In the genomic region with DNA sequence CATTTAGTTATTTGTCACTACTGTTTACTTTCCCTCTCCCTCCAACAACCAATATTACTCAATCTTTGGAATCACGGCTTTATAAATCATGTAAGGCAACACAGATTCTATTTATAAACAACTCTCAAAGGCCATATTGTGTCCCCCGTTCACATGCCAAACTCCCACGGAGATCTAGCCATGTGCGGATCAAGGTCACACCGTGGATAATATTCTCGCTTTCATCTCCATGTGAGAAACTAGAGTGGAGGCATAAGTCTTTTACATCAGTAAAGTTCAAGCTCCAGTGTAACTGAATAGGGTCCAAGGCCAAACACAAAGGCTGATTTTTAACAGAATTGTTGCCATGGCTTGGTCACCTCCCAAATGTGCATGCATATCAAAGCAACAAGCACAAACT, we compare ENCODE assay signal across 1 cellular context.
TF ChIP-seq lines count a peak whose summit lies in the region.

No MANE protein-coding gene starts in this region.

TF ChIP-seq in HepG2, 621 proteins besides CTCF, POLR2A, EP300 and RAD21 (continued from another document and continues in another):
- TF ChIP-seq, protein P1, sequence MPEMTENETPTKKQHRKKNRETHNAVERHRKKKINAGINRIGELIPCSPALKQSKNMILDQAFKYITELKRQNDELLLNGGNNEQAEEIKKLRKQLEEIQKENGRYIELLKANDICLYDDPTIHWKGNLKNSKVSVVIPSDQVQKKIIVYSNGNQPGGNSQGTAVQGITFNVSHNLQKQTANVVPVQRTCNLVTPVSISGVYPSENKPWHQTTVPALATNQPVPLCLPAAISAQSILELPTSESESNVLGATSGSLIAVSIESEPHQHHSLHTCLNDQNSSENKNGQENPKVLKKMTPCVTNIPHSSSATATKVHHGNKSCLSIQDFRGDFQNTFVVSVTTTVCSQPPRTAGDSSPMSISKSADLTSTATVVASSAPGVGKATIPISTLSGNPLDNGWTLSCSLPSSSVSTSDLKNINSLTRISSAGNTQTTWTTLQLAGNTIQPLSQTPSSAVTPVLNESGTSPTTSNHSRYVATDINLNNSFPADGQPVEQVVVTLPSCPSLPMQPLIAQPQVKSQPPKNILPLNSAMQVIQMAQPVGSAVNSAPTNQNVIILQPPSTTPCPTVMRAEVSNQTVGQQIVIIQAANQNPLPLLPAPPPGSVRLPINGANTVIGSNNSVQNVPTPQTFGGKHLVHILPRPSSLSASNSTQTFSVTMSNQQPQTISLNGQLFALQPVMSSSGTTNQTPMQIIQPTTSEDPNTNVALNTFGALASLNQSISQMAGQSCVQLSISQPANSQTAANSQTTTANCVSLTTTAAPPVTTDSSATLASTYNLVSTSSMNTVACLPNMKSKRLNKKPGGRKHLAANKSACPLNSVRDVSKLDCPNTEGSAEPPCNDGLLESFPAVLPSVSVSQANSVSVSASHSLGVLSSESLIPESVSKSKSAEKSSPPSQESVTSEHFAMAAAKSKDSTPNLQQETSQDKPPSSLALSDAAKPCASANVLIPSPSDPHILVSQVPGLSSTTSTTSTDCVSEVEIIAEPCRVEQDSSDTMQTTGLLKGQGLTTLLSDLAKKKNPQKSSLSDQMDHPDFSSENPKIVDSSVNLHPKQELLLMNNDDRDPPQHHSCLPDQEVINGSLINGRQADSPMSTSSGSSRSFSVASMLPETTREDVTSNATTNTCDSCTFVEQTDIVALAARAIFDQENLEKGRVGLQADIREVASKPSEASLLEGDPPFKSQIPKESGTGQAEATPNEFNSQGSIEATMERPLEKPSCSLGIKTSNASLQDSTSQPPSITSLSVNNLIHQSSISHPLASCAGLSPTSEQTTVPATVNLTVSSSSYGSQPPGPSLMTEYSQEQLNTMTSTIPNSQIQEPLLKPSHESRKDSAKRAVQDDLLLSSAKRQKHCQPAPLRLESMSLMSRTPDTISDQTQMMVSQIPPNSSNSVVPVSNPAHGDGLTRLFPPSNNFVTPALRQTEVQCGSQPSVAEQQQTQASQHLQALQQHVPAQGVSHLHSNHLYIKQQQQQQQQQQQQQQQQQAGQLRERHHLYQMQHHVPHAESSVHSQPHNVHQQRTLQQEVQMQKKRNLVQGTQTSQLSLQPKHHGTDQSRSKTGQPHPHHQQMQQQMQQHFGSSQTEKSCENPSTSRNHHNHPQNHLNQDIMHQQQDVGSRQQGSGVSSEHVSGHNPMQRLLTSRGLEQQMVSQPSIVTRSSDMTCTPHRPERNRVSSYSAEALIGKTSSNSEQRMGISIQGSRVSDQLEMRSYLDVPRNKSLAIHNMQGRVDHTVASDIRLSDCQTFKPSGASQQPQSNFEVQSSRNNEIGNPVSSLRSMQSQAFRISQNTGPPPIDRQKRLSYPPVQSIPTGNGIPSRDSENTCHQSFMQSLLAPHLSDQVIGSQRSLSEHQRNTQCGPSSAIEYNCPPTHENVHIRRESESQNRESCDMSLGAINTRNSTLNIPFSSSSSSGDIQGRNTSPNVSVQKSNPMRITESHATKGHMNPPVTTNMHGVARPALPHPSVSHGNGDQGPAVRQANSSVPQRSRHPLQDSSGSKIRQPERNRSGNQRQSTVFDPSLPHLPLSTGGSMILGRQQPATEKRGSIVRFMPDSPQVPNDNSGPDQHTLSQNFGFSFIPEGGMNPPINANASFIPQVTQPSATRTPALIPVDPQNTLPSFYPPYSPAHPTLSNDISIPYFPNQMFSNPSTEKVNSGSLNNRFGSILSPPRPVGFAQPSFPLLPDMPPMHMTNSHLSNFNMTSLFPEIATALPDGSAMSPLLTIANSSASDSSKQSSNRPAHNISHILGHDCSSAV (CRISPR knock-in tag; IDR thresholded peaks at IDR 0.05; ENCODE audit: borderline replicate concordance) = no peak
- TF ChIP-seq, protein P2, sequence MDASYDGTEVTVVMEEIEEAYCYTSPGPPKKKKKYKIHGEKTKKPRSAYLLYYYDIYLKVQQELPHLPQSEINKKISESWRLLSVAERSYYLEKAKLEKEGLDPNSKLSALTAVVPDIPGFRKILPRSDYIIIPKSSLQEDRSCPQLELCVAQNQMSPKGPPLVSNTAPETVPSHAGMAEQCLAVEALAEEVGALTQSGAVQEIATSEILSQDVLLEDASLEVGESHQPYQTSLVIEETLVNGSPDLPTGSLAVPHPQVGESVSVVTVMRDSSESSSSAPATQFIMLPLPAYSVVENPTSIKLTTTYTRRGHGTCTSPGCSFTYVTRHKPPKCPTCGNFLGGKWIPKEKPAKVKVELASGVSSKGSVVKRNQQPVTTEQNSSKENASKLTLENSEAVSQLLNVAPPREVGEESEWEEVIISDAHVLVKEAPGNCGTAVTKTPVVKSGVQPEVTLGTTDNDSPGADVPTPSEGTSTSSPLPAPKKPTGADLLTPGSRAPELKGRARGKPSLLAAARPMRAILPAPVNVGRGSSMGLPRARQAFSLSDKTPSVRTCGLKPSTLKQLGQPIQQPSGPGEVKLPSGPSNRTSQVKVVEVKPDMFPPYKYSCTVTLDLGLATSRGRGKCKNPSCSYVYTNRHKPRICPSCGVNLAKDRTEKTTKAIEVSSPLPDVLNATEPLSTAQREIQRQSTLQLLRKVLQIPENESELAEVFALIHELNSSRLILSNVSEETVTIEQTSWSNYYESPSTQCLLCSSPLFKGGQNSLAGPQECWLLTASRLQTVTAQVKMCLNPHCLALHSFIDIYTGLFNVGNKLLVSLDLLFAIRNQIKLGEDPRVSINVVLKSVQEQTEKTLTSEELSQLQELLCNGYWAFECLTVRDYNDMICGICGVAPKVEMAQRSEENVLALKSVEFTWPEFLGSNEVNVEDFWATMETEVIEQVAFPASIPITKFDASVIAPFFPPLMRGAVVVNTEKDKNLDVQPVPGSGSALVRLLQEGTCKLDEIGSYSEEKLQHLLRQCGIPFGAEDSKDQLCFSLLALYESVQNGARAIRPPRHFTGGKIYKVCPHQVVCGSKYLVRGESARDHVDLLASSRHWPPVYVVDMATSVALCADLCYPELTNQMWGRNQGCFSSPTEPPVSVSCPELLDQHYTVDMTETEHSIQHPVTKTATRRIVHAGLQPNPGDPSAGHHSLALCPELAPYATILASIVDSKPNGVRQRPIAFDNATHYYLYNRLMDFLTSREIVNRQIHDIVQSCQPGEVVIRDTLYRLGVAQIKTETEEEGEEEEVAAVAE (CRISPR knock-in tag; IDR thresholded peaks at IDR 0.05; ENCODE audit: borderline replicate concordance) = no peak
- TF ChIP-seq WIZ (CRISPR knock-in tag; IDR thresholded peaks at IDR 0.05) (no peak), MAFG (CRISPR knock-in tag; IDR thresholded peaks at IDR 0.05) (no peak), CREB1 (IDR thresholded peaks at IDR 0.05) (no peak), CREB1 (CRISPR knock-in tag; IDR thresholded peaks at IDR 0.05) (0 out of 2 replicates have a peak, but pooled peaks have one; percentile 29), AHR (CRISPR knock-in tag; IDR thresholded peaks at IDR 0.05) (no peak), KDM4B (CRISPR knock-in tag; IDR thresholded peaks at IDR 0.05) (no peak), GATAD1 (CRISPR knock-in tag; IDR thresholded peaks at IDR 0.05) (0 out of 2 replicates have a peak, but pooled peaks have one; percentile 19), ZNF7 (CRISPR knock-in tag; IDR thresholded peaks at IDR 0.05) (no peak), HMG20A (CRISPR knock-in tag; IDR thresholded peaks at IDR 0.05; ENCODE audit: borderline replicate concordance) (peak; percentile 82; the same call in 1 of the 2 replicates), ZNF605 (CRISPR knock-in tag; IDR thresholded peaks at IDR 0.05) (no peak), IRF2 (CRISPR knock-in tag; IDR thresholded peaks at IDR 0.05) (no peak), ZNF598 (CRISPR knock-in tag; IDR thresholded peaks at IDR 0.05; ENCODE audit: borderline replicate concordance) (no peak), ZNF850 (CRISPR knock-in tag; conservative IDR thresholded peaks at IDR 0.05) (no peak), DPF2 (CRISPR knock-in tag; IDR thresholded peaks at IDR 0.05; ENCODE audit: borderline replicate concordance, low read depth) (no peak), FLYWCH1 (CRISPR knock-in tag; IDR thresholded peaks at IDR 0.05) (no peak), ZNF329 (CRISPR knock-in tag; IDR thresholded peaks at IDR 0.05; ENCODE audit: low read depth) (no peak)
- TF ChIP-seq, protein P3, sequence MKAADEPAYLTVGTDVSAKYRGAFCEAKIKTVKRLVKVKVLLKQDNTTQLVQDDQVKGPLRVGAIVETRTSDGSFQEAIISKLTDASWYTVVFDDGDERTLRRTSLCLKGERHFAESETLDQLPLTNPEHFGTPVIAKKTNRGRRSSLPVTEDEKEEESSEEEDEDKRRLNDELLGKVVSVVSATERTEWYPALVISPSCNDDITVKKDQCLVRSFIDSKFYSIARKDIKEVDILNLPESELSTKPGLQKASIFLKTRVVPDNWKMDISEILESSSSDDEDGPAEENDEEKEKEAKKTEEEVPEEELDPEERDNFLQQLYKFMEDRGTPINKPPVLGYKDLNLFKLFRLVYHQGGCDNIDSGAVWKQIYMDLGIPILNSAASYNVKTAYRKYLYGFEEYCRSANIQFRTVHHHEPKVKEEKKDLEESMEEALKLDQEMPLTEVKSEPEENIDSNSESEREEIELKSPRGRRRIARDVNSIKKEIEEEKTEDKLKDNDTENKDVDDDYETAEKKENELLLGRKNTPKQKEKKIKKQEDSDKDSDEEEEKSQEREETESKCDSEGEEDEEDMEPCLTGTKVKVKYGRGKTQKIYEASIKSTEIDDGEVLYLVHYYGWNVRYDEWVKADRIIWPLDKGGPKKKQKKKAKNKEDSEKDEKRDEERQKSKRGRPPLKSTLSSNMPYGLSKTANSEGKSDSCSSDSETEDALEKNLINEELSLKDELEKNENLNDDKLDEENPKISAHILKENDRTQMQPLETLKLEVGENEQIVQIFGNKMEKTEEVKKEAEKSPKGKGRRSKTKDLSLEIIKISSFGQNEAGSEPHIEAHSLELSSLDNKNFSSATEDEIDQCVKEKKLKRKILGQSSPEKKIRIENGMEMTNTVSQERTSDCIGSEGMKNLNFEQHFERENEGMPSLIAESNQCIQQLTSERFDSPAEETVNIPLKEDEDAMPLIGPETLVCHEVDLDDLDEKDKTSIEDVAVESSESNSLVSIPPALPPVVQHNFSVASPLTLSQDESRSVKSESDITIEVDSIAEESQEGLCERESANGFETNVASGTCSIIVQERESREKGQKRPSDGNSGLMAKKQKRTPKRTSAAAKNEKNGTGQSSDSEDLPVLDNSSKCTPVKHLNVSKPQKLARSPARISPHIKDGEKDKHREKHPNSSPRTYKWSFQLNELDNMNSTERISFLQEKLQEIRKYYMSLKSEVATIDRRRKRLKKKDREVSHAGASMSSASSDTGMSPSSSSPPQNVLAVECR (CRISPR knock-in tag; IDR thresholded peaks at IDR 0.05; ENCODE audit: borderline replicate concordance) = no peak
- TF ChIP-seq, protein P4, sequence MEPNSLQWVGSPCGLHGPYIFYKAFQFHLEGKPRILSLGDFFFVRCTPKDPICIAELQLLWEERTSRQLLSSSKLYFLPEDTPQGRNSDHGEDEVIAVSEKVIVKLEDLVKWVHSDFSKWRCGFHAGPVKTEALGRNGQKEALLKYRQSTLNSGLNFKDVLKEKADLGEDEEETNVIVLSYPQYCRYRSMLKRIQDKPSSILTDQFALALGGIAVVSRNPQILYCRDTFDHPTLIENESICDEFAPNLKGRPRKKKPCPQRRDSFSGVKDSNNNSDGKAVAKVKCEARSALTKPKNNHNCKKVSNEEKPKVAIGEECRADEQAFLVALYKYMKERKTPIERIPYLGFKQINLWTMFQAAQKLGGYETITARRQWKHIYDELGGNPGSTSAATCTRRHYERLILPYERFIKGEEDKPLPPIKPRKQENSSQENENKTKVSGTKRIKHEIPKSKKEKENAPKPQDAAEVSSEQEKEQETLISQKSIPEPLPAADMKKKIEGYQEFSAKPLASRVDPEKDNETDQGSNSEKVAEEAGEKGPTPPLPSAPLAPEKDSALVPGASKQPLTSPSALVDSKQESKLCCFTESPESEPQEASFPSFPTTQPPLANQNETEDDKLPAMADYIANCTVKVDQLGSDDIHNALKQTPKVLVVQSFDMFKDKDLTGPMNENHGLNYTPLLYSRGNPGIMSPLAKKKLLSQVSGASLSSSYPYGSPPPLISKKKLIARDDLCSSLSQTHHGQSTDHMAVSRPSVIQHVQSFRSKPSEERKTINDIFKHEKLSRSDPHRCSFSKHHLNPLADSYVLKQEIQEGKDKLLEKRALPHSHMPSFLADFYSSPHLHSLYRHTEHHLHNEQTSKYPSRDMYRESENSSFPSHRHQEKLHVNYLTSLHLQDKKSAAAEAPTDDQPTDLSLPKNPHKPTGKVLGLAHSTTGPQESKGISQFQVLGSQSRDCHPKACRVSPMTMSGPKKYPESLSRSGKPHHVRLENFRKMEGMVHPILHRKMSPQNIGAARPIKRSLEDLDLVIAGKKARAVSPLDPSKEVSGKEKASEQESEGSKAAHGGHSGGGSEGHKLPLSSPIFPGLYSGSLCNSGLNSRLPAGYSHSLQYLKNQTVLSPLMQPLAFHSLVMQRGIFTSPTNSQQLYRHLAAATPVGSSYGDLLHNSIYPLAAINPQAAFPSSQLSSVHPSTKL (CRISPR knock-in tag; IDR thresholded peaks at IDR 0.05) = peak; percentile 87
- TF ChIP-seq, protein P5, sequence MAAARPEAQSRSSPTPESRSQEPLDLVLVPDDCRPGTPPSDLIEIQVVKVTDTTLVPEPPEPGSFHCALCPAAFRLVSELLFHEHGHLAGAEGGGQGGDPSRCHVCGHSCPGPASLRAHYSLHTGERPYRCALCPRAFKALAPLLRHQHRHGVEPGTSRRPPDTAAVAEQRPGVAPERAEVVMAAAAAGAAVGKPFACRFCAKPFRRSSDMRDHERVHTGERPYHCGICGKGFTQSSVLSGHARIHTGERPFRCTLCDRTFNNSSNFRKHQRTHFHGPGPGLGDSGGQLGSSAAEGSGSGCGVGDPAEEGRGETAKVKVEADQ (CRISPR knock-in tag; IDR thresholded peaks at IDR 0.05; ENCODE audit: borderline replicate concordance) = no peak
- TF ChIP-seq, protein P6, sequence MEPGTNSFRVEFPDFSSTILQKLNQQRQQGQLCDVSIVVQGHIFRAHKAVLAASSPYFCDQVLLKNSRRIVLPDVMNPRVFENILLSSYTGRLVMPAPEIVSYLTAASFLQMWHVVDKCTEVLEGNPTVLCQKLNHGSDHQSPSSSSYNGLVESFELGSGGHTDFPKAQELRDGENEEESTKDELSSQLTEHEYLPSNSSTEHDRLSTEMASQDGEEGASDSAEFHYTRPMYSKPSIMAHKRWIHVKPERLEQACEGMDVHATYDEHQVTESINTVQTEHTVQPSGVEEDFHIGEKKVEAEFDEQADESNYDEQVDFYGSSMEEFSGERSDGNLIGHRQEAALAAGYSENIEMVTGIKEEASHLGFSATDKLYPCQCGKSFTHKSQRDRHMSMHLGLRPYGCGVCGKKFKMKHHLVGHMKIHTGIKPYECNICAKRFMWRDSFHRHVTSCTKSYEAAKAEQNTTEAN (CRISPR knock-in tag; conservative IDR thresholded peaks at IDR 0.05) = no peak
- TF ChIP-seq, protein P7, sequence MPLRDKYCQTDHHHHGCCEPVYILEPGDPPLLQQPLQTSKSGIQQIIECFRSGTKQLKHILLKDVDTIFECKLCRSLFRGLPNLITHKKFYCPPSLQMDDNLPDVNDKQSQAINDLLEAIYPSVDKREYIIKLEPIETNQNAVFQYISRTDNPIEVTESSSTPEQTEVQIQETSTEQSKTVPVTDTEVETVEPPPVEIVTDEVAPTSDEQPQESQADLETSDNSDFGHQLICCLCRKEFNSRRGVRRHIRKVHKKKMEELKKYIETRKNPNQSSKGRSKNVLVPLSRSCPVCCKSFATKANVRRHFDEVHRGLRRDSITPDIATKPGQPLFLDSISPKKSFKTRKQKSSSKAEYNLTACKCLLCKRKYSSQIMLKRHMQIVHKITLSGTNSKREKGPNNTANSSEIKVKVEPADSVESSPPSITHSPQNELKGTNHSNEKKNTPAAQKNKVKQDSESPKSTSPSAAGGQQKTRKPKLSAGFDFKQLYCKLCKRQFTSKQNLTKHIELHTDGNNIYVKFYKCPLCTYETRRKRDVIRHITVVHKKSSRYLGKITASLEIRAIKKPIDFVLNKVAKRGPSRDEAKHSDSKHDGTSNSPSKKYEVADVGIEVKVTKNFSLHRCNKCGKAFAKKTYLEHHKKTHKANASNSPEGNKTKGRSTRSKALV (CRISPR knock-in tag; IDR thresholded peaks at IDR 0.05) = no peak
- TF ChIP-seq, protein P8, sequence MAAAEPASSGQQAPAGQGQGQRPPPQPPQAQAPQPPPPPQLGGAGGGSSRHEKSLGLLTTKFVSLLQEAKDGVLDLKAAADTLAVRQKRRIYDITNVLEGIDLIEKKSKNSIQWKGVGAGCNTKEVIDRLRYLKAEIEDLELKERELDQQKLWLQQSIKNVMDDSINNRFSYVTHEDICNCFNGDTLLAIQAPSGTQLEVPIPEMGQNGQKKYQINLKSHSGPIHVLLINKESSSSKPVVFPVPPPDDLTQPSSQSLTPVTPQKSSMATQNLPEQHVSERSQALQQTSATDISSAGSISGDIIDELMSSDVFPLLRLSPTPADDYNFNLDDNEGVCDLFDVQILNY (CRISPR knock-in tag; conservative IDR thresholded peaks at IDR 0.05) = no peak
